ENCODE assay signal across 2 cellular contexts in the genomic region with DNA sequence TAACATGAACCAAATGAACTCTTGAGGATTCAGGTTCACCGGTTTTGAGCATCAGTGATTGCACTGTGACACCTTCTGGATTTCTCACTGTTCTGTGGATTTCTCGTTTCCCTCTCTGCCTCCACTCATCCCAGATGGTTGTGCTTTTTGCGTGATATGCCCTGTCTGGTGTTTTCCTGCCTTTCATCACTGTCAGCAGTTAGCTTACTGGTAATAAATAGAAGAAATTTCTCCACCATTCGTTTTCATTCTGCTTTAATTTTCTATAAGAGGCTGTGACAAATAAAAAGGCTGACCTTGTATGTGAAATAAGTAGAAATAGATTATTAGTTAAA.
TF ChIP-seq lines count a peak whose summit lies in the region.

No MANE protein-coding gene starts in this region.

TF ChIP-seq in SK-N-SH, 30 proteins besides CTCF, POLR2A, EP300 and RAD21 (continued from another document):
- TF ChIP-seq EZH2phosphoT487 (IDR thresholded peaks at IDR 0.05; ENCODE audit: borderline replicate concordance, low read depth) (no peak), GATA2 (CRISPR knock-in tag; IDR thresholded peaks at IDR 0.05) (no peak), FOXJ3 (CRISPR knock-in tag; IDR thresholded peaks at IDR 0.05) (no peak), NRF1 (IDR thresholded peaks at IDR 0.05; ENCODE audit: low read depth, low read length) (no peak)

TF ChIP-seq in SK-N-SH treated with all-trans-retinoic acid at 6 μM for 48 hours, 23 proteins besides CTCF, POLR2A, EP300 and RAD21 (continued from another document):
- TF ChIP-seq, protein P1, sequence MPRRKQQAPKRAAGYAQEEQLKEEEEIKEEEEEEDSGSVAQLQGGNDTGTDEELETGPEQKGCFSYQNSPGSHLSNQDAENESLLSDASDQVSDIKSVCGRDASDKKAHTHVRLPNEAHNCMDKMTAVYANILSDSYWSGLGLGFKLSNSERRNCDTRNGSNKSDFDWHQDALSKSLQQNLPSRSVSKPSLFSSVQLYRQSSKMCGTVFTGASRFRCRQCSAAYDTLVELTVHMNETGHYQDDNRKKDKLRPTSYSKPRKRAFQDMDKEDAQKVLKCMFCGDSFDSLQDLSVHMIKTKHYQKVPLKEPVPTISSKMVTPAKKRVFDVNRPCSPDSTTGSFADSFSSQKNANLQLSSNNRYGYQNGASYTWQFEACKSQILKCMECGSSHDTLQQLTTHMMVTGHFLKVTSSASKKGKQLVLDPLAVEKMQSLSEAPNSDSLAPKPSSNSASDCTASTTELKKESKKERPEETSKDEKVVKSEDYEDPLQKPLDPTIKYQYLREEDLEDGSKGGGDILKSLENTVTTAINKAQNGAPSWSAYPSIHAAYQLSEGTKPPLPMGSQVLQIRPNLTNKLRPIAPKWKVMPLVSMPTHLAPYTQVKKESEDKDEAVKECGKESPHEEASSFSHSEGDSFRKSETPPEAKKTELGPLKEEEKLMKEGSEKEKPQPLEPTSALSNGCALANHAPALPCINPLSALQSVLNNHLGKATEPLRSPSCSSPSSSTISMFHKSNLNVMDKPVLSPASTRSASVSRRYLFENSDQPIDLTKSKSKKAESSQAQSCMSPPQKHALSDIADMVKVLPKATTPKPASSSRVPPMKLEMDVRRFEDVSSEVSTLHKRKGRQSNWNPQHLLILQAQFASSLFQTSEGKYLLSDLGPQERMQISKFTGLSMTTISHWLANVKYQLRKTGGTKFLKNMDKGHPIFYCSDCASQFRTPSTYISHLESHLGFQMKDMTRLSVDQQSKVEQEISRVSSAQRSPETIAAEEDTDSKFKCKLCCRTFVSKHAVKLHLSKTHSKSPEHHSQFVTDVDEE (CRISPR knock-in tag; IDR thresholded peaks at IDR 0.05), result no peak
- TF ChIP-seq, protein P2, sequence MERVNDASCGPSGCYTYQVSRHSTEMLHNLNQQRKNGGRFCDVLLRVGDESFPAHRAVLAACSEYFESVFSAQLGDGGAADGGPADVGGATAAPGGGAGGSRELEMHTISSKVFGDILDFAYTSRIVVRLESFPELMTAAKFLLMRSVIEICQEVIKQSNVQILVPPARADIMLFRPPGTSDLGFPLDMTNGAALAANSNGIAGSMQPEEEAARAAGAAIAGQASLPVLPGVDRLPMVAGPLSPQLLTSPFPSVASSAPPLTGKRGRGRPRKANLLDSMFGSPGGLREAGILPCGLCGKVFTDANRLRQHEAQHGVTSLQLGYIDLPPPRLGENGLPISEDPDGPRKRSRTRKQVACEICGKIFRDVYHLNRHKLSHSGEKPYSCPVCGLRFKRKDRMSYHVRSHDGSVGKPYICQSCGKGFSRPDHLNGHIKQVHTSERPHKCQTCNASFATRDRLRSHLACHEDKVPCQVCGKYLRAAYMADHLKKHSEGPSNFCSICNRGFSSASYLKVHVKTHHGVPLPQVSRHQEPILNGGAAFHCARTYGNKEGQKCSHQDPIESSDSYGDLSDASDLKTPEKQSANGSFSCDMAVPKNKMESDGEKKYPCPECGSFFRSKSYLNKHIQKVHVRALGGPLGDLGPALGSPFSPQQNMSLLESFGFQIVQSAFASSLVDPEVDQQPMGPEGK (CRISPR knock-in tag; IDR thresholded peaks at IDR 0.05; ENCODE audit: borderline replicate concordance), result no peak
- TF ChIP-seq ZNF70 (CRISPR knock-in tag; IDR thresholded peaks at IDR 0.05), result no peak
- TF ChIP-seq ISL1 (CRISPR knock-in tag; IDR thresholded peaks at IDR 0.05), result no peak
- no peak for TF ChIP-seq CSDC2 (CRISPR knock-in tag; IDR thresholded peaks at IDR 0.05)
- TF ChIP-seq ZFP3 (CRISPR knock-in tag; IDR thresholded peaks at IDR 0.05), result no peak
